27 cellular contexts compared by ENCODE assay signal in the genomic region with DNA sequence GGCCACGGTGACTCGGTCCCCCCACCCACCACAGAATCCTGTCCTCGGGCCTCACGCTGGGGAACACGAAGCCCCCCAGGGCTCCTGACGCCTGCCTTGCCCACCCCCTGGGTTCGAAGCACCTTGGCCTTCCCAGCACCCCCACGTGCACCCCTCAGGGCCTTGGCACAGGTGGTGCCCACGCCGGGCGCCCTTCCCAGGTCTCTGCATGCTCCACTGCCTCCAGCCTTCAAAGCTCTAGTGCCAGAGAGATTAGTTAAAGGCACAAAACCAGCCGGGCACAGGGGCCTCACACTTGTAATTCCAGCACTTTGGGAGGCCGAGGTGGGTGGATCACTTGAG.
"Had no signal": no experiment of that assay in that cellular context is flagged by ENCODE, and none has a peak within 500 bp of the region (broad histone marks: within the 10 kb centered on the region; RNA-seq: fewer than 3 reads in every experiment).

No MANE protein-coding gene starts in this region.

- H3K9me3 ChIP-seq: ascending aorta, Peyer's patch, SJSA1 had no signal

- H3K36me3 Mint-ChIP-seq: activated CD4-positive, alpha-beta memory T cell treated with anti-CD3 and anti-CD28 coated beads for 36 hours; activated naive CD4-positive, alpha-beta T cell treated with anti-CD3 and anti-CD28 coated beads, Interleukin-2, amount 50 U/mL, for 72 hours had no signal

- H3K27ac Mint-ChIP-seq: activated CD4-positive, alpha-beta memory T cell treated with anti-CD3 and anti-CD28 coated beads for 36 hours; activated CD4-positive, alpha-beta T cell treated with anti-CD3 and anti-CD28 coated beads, Interleukin-2, amount 10 ng/mL, durations not matched to agents 7 days and 5 days; activated naive CD4-positive, alpha-beta T cell treated with anti-CD3 and anti-CD28 coated beads, Interleukin-2, amount 50 U/mL, for 72 hours; activated naive CD8-positive, alpha-beta T cell treated with anti-CD3 and anti-CD28 coated beads, Interleukin-2, amount 50 U/mL, for 24 hours; brain; T-helper 1 cell treated with Interleukin-12 subunit alpha and Interleukin-12 subunit beta and Interleukin-4 antibody, amounts not matched to agents 30 μg/mL and 1 μg/mL, for 36 hours had no signal

- DNase-seq: activated CD4-positive, alpha-beta memory T cell treated with anti-CD3 and anti-CD28 coated beads for 36 hours; activated CD4-positive, alpha-beta T cell treated with anti-CD3 and anti-CD28 coated beads, Interleukin-2, amount 10 ng/mL, durations not matched to agents 7 days and 5 days; activated CD4-positive, CD25-positive, alpha-beta regulatory T cell; activated CD8-positive, alpha-beta memory T cell treated with anti-CD3 and anti-CD28 coated beads for 24 hours; activated effector memory CD4-positive, alpha-beta T cell treated with anti-CD3 and anti-CD28 coated beads, Interleukin-2, amount 50 U/mL, for 16 hours; activated naive CD4-positive, alpha-beta T cell treated with Interleukin-2 at 50 U/mL for 16 hours; activated naive CD8-positive, alpha-beta T cell treated with anti-CD3 and anti-CD28 coated beads, Interleukin-2, amount 50 U/mL, for 24 hours; activated T-cell treated with anti-CD3 and anti-CD28 coated beads, Interleukin-2, amount 50 U/mL, for 4 hours; amniotic stem cell; NCI-H1092; NCI-H1417; NCI-H1694; NCI-H2029; NCI-H2107; NCI-H2171 treated with DMSO at 0.1 percent for 48 hours; NCI-H226; NCI-H526 treated with DMSO at 0.1 percent for 48 hours; NCI-H82; Peyer's patch; SHP77; SW 1271; T-helper 9 cell had no signal

- H3K4me3 Mint-ChIP-seq: activated CD4-positive, alpha-beta memory T cell treated with anti-CD3 and anti-CD28 coated beads for 36 hours; activated CD4-positive, alpha-beta T cell treated with anti-CD3 and anti-CD28 coated beads, Interleukin-2, amount 10 ng/mL, durations not matched to agents 7 days and 5 days; activated naive CD8-positive, alpha-beta T cell treated with anti-CD3 and anti-CD28 coated beads, Interleukin-2, amount 50 U/mL, for 24 hours; activated T-cell treated with anti-CD3 and anti-CD28 coated beads, Interleukin-2, amount 50 U/mL, for 4 hours; T-helper 1 cell treated with Interleukin-12 subunit alpha and Interleukin-12 subunit beta and Interleukin-4 antibody, amounts not matched to agents 30 μg/mL and 1 μg/mL, for 36 hours had no signal

- ATAC-seq: activated naive CD4-positive, alpha-beta T cell treated with anti-CD3 and anti-CD28 coated beads, Interleukin-2, amount 50 U/mL, for 72 hours; activated naive CD8-positive, alpha-beta T cell treated with anti-CD3 and anti-CD28 coated beads, Interleukin-2, amount 50 U/mL, for 24 hours had no signal

- H3K9me3 Mint-ChIP-seq: activated CD4-positive, alpha-beta memory T cell treated with anti-CD3 and anti-CD28 coated beads for 36 hours; activated CD4-positive, alpha-beta T cell treated with anti-CD3 and anti-CD28 coated beads, Interleukin-2, amount 10 ng/mL, durations not matched to agents 7 days and 5 days; activated naive CD4-positive, alpha-beta T cell treated with anti-CD3 and anti-CD28 coated beads, Interleukin-2, amount 50 U/mL, for 72 hours; activated naive CD8-positive, alpha-beta T cell treated with anti-CD3 and anti-CD28 coated beads, Interleukin-2, amount 50 U/mL, for 24 hours; activated T-cell treated with anti-CD3 and anti-CD28 coated beads, Interleukin-2, amount 50 U/mL, for 4 hours; T-helper 1 cell treated with Interleukin-12 subunit alpha and Interleukin-12 subunit beta and Interleukin-4 antibody, amounts not matched to agents 30 μg/mL and 1 μg/mL, for 36 hours had no signal
